In the genomic region with DNA sequence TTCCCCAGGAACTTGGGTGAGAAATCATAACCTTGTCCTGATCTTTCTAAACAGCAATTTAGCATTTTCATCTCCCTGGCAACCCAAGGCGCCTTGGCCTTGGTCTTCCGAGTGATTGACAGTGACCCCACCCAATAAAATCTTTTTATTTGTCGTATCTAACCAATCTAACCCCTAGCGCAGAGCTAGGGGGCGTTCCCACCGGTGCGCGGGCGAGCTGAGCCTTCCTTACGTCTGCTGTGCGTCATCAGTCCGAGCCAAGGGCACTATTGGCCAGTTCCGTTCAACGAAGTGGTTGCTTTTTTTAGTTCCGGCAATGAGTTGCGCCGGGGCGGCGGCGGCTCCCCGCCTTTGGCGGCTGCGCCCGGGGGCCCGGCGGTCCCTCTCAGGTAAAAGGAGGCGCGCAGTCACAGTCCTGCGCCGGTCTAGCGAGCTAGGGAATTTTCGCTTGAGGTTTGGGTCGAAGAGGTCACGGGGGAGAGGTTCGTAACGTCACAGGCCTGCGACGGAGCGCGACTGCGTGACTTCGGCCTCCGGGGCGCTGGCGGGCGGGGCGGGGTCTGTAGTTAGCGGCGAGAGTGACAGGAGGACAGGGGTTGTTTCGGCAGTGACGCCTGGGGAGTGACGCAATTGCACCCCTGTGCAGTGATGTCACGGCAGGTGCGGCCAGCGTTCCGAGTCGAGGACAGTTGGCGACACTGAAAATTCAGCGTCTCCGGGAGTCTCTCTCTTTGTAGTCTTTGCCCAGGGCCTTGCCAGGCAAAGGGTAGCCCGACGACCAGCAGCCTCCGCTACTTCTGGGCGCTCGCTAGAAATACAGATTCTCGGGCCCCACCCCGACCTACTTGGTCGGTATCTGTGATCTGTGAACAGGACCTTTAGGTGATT, we compare ENCODE assay signal across 1 cellular context.
TF ChIP-seq lines count a peak whose summit lies in the region.

A gene (plus strand): TSS at position 266 of the 888 bp plus-strand sequence. CDS start 51 bp downstream, at position 317.

TF ChIP-seq in K562, 482 proteins besides CTCF, POLR2A, EP300 and RAD21 (continued from another document and continues in another):
- TF ChIP-seq BHLHE40 (IDR thresholded peaks at IDR 0.05; ENCODE audit: low read length) (peak; percentile 47; the same call in 1 of the 2 replicates), ZFP30 (CRISPR knock-in tag; IDR thresholded peaks at IDR 0.05; ENCODE audit: borderline replicate concordance) (no peak), PHF8 (IDR thresholded peaks at IDR 0.05; ENCODE audit: borderline replicate concordance, low read length) (peak; percentile 75; the same call in 1 of the 2 replicates), KLF13 (tag; IDR thresholded peaks at IDR 0.05; ENCODE audit: borderline replicate concordance, low read depth) (no peak), ZNF263 (CRISPR knock-in tag; IDR thresholded peaks at IDR 0.05; ENCODE audit: borderline replicate concordance) (peak; percentile 27; the same call in 1 of the 2 replicates), EP400 (IDR thresholded peaks at IDR 0.05) (peak; percentile 91), SIN3B (IDR thresholded peaks at IDR 0.05; ENCODE audit: low read depth) (peak; percentile 95), ZNF766 (CRISPR knock-in tag; conservative IDR thresholded peaks at IDR 0.05) (peak; percentile 66; the same call in 1 of the 2 replicates), HNRNPLL (IDR thresholded peaks at IDR 0.05; ENCODE audit: low read depth, low read length, poor library complexity, severe bottlenecking) (peak; percentile 70), HDAC1 (IDR thresholded peaks at IDR 0.05) (peak in 1 of 2 experiments; percentile 68; a peak in 2 of 4 replicates), ZNF778 (CRISPR knock-in tag; IDR thresholded peaks at IDR 0.05) (no peak), FOXM1 (IDR thresholded peaks at IDR 0.05; ENCODE audit: low read depth) (no peak; the same call in none of the 2 replicates), FOXM1 (CRISPR knock-in tag; IDR thresholded peaks at IDR 0.05; ENCODE audit: low read depth) (no peak), ZBTB17 (CRISPR knock-in tag; IDR thresholded peaks at IDR 0.05) (no peak), CHCHD3 (CRISPR knock-in tag; IDR thresholded peaks at IDR 0.05) (no peak), ZNF57 (CRISPR knock-in tag; IDR thresholded peaks at IDR 0.05) (no peak), CBFA2T3 (IDR thresholded peaks at IDR 0.05) (peak; percentile 51; the same call in 1 of the 2 replicates), ZNF583 (CRISPR knock-in tag; IDR thresholded peaks at IDR 0.05) (no peak), NFYB (IDR thresholded peaks at IDR 0.05; ENCODE audit: extremely low read depth, insufficient read length) (peak; percentile 76), HMGN3 (IDR thresholded peaks at IDR 0.05; ENCODE audit: borderline replicate concordance, extremely low read depth, insufficient read length, low read depth, low read length) (peak; percentile 84), KDM4B (IDR thresholded peaks at IDR 0.05; ENCODE audit: borderline replicate concordance in 2 of 2, low read depth in 1 of 2) (no peak), SPI1 (IDR thresholded peaks at IDR 0.05; ENCODE audit: borderline replicate concordance, low read depth, low read length) (peak; percentile 61; the same call in 1 of the 2 replicates), FOSL1 (tag; conservative IDR thresholded peaks at IDR 0.05) (peak; percentile 52), ZC3H4 (CRISPR knock-in tag; IDR thresholded peaks at IDR 0.05; ENCODE audit: borderline replicate concordance) (no peak), BMI1 (IDR thresholded peaks at IDR 0.05; ENCODE audit: low read length) (peak; percentile 74), SP1 (CRISPR knock-in tag; IDR thresholded peaks at IDR 0.05) (peak; percentile 83), GABPA (tag; conservative IDR thresholded peaks at IDR 0.05; ENCODE audit: low read depth) (peak; percentile 89), ZNF347 (CRISPR knock-in tag; IDR thresholded peaks at IDR 0.05; ENCODE audit: low read depth) (no peak), POLR2B (IDR thresholded peaks at IDR 0.05; ENCODE audit: low read depth, partially characterized antibody) (peak; percentile 72), BDP1 (IDR thresholded peaks at IDR 0.05; ENCODE audit: insufficient read depth, insufficient read length) (no peak), CBX1 (IDR thresholded peaks at IDR 0.05; ENCODE audit: low read depth) (no peak), ZBED1 (IDR thresholded peaks at IDR 0.05) (no peak), ELF1 (tag; IDR thresholded peaks at IDR 0.05) (peak; percentile 86), CHD4 (IDR thresholded peaks at IDR 0.05; ENCODE audit: insufficient read depth, insufficient replicate concordance, low read depth, low read length, poor library complexity, severe bottlenecking) (no peak), NR2F6 (CRISPR knock-in tag; IDR thresholded peaks at IDR 0.05) (no peak), SIX5 (IDR thresholded peaks at IDR 0.05; ENCODE audit: borderline replicate concordance in 1 of 2, insufficient read depth in 1 of 2, low read depth in 1 of 2, low read length in 2 of 2) (0 out of 4 replicates have a peak, but pooled peaks of 1 of the 2 experiments have one; percentile 12), ATF1 (CRISPR knock-in tag; IDR thresholded peaks at IDR 0.05) (peak; percentile 90), ATF1 (tag; IDR thresholded peaks at IDR 0.05) (peak; percentile 100), SUPT5H (IDR thresholded peaks at IDR 0.05) (peak; percentile 83), MAFF (IDR thresholded peaks at IDR 0.05; ENCODE audit: low read length) (0 out of 2 replicates have a peak, but pooled peaks have one; percentile 5)
- TF ChIP-seq, protein P1, sequence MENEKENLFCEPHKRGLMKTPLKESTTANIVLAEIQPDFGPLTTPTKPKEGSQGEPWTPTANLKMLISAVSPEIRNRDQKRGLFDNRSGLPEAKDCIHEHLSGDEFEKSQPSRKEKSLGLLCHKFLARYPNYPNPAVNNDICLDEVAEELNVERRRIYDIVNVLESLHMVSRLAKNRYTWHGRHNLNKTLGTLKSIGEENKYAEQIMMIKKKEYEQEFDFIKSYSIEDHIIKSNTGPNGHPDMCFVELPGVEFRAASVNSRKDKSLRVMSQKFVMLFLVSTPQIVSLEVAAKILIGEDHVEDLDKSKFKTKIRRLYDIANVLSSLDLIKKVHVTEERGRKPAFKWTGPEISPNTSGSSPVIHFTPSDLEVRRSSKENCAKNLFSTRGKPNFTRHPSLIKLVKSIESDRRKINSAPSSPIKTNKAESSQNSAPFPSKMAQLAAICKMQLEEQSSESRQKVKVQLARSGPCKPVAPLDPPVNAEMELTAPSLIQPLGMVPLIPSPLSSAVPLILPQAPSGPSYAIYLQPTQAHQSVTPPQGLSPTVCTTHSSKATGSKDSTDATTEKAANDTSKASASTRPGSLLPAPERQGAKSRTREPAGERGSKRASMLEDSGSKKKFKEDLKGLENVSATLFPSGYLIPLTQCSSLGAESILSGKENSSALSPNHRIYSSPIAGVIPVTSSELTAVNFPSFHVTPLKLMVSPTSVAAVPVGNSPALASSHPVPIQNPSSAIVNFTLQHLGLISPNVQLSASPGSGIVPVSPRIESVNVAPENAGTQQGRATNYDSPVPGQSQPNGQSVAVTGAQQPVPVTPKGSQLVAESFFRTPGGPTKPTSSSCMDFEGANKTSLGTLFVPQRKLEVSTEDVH (IDR thresholded peaks at IDR 0.05; ENCODE audit: low read depth, partially characterized antibody): peak; percentile 92
- TF ChIP-seq, protein P2, sequence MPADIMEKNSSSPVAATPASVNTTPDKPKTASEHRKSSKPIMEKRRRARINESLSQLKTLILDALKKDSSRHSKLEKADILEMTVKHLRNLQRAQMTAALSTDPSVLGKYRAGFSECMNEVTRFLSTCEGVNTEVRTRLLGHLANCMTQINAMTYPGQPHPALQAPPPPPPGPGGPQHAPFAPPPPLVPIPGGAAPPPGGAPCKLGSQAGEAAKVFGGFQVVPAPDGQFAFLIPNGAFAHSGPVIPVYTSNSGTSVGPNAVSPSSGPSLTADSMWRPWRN (IDR thresholded peaks at IDR 0.05; ENCODE audit: low read depth): no peak
- TF ChIP-seq, protein P3, sequence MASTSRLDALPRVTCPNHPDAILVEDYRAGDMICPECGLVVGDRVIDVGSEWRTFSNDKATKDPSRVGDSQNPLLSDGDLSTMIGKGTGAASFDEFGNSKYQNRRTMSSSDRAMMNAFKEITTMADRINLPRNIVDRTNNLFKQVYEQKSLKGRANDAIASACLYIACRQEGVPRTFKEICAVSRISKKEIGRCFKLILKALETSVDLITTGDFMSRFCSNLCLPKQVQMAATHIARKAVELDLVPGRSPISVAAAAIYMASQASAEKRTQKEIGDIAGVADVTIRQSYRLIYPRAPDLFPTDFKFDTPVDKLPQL (IDR thresholded peaks at IDR 0.05; ENCODE audit: extremely low read depth, insufficient read length): no peak
- TF ChIP-seq, protein P4, sequence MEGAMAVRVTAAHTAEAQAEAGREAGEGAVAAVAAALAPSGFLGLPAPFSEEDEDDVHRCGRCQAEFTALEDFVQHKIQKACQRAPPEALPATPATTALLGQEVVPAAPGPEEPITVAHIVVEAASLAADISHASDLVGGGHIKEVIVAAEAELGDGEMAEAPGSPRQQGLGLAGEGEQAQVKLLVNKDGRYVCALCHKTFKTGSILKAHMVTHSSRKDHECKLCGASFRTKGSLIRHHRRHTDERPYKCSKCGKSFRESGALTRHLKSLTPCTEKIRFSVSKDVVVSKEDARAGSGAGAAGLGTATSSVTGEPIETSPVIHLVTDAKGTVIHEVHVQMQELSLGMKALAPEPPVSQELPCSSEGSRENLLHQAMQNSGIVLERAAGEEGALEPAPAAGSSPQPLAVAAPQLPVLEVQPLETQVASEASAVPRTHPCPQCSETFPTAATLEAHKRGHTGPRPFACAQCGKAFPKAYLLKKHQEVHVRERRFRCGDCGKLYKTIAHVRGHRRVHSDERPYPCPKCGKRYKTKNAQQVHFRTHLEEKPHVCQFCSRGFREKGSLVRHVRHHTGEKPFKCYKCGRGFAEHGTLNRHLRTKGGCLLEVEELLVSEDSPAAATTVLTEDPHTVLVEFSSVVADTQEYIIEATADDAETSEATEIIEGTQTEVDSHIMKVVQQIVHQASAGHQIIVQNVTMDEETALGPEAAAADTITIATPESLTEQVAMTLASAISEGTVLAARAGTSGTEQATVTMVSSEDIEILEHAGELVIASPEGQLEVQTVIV (CRISPR knock-in tag; IDR thresholded peaks at IDR 0.05; ENCODE audit: borderline replicate concordance): no peak
- TF ChIP-seq, protein P5, sequence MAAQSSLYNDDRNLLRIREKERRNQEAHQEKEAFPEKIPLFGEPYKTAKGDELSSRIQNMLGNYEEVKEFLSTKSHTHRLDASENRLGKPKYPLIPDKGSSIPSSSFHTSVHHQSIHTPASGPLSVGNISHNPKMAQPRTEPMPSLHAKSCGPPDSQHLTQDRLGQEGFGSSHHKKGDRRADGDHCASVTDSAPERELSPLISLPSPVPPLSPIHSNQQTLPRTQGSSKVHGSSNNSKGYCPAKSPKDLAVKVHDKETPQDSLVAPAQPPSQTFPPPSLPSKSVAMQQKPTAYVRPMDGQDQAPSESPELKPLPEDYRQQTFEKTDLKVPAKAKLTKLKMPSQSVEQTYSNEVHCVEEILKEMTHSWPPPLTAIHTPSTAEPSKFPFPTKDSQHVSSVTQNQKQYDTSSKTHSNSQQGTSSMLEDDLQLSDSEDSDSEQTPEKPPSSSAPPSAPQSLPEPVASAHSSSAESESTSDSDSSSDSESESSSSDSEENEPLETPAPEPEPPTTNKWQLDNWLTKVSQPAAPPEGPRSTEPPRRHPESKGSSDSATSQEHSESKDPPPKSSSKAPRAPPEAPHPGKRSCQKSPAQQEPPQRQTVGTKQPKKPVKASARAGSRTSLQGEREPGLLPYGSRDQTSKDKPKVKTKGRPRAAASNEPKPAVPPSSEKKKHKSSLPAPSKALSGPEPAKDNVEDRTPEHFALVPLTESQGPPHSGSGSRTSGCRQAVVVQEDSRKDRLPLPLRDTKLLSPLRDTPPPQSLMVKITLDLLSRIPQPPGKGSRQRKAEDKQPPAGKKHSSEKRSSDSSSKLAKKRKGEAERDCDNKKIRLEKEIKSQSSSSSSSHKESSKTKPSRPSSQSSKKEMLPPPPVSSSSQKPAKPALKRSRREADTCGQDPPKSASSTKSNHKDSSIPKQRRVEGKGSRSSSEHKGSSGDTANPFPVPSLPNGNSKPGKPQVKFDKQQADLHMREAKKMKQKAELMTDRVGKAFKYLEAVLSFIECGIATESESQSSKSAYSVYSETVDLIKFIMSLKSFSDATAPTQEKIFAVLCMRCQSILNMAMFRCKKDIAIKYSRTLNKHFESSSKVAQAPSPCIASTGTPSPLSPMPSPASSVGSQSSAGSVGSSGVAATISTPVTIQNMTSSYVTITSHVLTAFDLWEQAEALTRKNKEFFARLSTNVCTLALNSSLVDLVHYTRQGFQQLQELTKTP (IDR thresholded peaks at IDR 0.05; ENCODE audit: low read depth in 1 of 2, partially characterized antibody in 2 of 2): no peak
- TF ChIP-seq, protein P6, sequence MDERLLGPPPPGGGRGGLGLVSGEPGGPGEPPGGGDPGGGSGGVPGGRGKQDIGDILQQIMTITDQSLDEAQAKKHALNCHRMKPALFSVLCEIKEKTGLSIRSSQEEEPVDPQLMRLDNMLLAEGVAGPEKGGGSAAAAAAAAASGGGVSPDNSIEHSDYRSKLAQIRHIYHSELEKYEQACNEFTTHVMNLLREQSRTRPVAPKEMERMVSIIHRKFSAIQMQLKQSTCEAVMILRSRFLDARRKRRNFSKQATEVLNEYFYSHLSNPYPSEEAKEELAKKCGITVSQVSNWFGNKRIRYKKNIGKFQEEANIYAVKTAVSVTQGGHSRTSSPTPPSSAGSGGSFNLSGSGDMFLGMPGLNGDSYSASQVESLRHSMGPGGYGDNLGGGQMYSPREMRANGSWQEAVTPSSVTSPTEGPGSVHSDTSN (CRISPR knock-in tag; IDR thresholded peaks at IDR 0.05; ENCODE audit: low read depth): peak; percentile 90
- TF ChIP-seq, protein P6 (tag; conservative IDR thresholded peaks at IDR 0.05; ENCODE audit: low read depth): peak; percentile 99
- TF ChIP-seq, protein P7, sequence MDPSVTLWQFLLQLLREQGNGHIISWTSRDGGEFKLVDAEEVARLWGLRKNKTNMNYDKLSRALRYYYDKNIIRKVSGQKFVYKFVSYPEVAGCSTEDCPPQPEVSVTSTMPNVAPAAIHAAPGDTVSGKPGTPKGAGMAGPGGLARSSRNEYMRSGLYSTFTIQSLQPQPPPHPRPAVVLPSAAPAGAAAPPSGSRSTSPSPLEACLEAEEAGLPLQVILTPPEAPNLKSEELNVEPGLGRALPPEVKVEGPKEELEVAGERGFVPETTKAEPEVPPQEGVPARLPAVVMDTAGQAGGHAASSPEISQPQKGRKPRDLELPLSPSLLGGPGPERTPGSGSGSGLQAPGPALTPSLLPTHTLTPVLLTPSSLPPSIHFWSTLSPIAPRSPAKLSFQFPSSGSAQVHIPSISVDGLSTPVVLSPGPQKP (CRISPR knock-in tag; IDR thresholded peaks at IDR 0.05): no peak
